9 cellular contexts compared by ENCODE assay signal in the genomic region with DNA sequence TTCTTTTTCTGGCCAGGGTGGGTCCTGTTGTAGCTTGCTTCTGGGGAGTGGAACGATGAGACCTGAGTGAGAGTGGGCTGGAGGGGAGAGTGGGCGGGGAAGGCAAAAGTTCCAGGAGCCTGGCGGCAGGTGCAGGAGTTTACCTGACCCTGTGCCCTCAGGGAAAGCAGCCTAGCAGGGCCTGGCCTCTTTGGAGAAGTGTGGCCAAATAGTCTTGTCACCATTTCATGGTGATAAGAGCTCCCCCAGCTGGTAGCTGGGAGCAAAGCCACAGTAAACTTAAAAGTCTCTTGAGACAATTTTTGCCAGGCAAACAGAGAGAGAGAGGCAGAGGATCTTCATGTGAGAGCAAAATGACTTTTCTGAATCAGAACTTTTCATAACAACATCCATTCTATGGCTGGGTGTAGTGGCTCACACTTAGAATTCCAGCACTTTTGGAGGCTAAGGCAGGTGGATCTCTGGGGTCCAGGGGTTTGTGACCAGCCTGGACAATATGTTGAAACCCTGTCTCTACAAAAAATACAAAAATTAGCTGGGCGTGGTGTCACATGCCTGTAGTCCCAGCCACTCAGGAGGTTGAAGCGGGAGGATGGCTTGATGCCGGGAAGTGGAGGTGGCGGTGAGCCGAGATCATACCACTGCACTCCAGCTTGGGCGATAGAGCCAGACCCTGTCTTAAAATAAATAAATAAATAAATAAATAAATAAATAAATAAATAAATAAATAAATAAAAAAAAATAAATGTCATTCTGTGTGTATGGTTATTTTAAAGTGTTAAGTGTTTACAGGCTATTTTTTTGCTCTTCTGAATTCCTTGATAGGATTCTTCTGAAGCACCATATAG.
DNase-seq lines count a peak whose midpoint lies in the region; ATAC-seq and TF ChIP-seq lines count a peak whose summit lies in the region.
"Had no signal": no experiment of that assay in that cellular context is flagged by ENCODE, and none has a peak within 500 bp of the region (broad histone marks: within the 10 kb centered on the region; RNA-seq: fewer than 3 reads in every experiment).

No MANE protein-coding gene starts in this region.

- no peaks in the 10 kb centered on the region for H3K36me3 ChIP-seq in PC-9 (ENCODE audit: low read depth)
- H3K36me3 ChIP-seq in fibroblast of lung (ENCODE audit: control insufficient read depth, insufficient read depth, low read length): no peaks in the 10 kb centered on the region
- H3K36me3 ChIP-seq in neural cell (ENCODE audit: insufficient read depth, low read length): no peaks in the 10 kb centered on the region

- H3K9me3 ChIP-seq in PC-9 (ENCODE audit: insufficient read depth, low read depth) (no peaks in the 10 kb centered on the region), fibroblast of lung (ENCODE audit: control insufficient read depth, insufficient read depth, low read depth, low read length) (no peaks in the 10 kb centered on the region), neural cell (ENCODE audit: low read length) (no peaks in the 10 kb centered on the region)

- H3K4me2 ChIP-seq in PC-9 (no peak overlapping the region), fibroblast of lung (ENCODE audit: extremely low read depth, insufficient read depth, low read length) (no peak overlapping the region), neural cell (ENCODE audit: low read length) (no peak overlapping the region)

- no TSS peak for BruUV-seq in PC-9 (replicated peaks; lab: Mats Ljungman, UMichigan)

- peaks cover 4% of the 10 kb centered on the region for H3K4me1 Mint-ChIP-seq in activated T-cell treated with anti-CD3 and anti-CD28 coated beads, Interleukin-2, amount 50 U/mL, for 4 hours (ENCODE audit: low read depth)
- H3K4me1 Mint-ChIP-seq in stimulated activated naive CD8-positive, alpha-beta T cell treated with anti-CD3 and anti-CD28 coated beads, Interleukin-15, amount 100 ng/mL, for 72 hours: peaks cover 10% of the 10 kb centered on the region

- H3K27ac ChIP-seq in PC-9 (no peak overlapping the region), fibroblast of lung (ENCODE audit: insufficient read depth, low read length) (no peak overlapping the region), neural cell (ENCODE audit: low read length) (no peak overlapping the region)

- ATAC-seq in GM21528 (IDR thresholded peaks at IDR 0.05; ENCODE audit: low FRiP score, unreplicated experiment): peak; percentile 73
- ATAC-seq in activated T-cell treated with anti-CD3 and anti-CD28 coated beads, Interleukin-2, amount 50 U/mL, for 4 hours: peak; percentile 72 to 76
- peak; percentile 87 for ATAC-seq in stimulated activated naive CD8-positive, alpha-beta T cell treated with anti-CD3 and anti-CD28 coated beads, Interleukin-15, amount 100 ng/mL, for 72 hours

- TF ChIP-seq CTCF in PC-9 (conservative IDR thresholded peaks at IDR 0.05) (peak; percentile 85), fibroblast of lung (conservative IDR thresholded peaks at IDR 0.05 in 1 of 2, IDR thresholded peaks at IDR 0.05 in 1 of 2; ENCODE audit: low read depth in 1 of 2, low read length in 2 of 2) (peak; percentile 74 to 90), neural cell (IDR thresholded peaks at IDR 0.05; ENCODE audit: poor library complexity, severe bottlenecking) (peak; percentile 75)

- H3K9me2 ChIP-seq in PC-9 (ENCODE audit: insufficient read depth) (no peaks in the 10 kb centered on the region), neural cell (ENCODE audit: insufficient read depth, low read length) (no peaks in the 10 kb centered on the region)

- H2AFZ ChIP-seq in PC-9 (no peak overlapping the region), fibroblast of lung (ENCODE audit: low read length) (no peak overlapping the region), neural cell (ENCODE audit: low read depth, low read length) (no peak overlapping the region)

- H3F3A ChIP-seq in PC-9 (ENCODE audit: insufficient read depth, low read depth): no peaks in the 10 kb centered on the region; the same call in 1 of the 2 replicates
- no peaks in the 10 kb centered on the region for H3F3A ChIP-seq in neural cell (ENCODE audit: insufficient read depth, low read length, poor library complexity, severe bottlenecking)

- H3K9me3 Mint-ChIP-seq in activated T-cell treated with anti-CD3 and anti-CD28 coated beads, Interleukin-2, amount 50 U/mL, for 4 hours: no peaks in the 10 kb centered on the region
- H3K9me3 Mint-ChIP-seq in stimulated activated naive CD8-positive, alpha-beta T cell treated with anti-CD3 and anti-CD28 coated beads, Interleukin-15, amount 100 ng/mL, for 72 hours: no peaks in the 10 kb centered on the region
- H3K9me3 Mint-ChIP-seq: T-helper 1 cell treated with Interleukin-12 subunit alpha and Interleukin-12 subunit beta and Interleukin-4 antibody, amounts not matched to agents 30 μg/mL and 1 μg/mL, for 36 hours had no signal

- DNase-seq in COR-L47 (lab: John Stamatoyannopoulos, UW): peak; percentile 87
- DNase-seq in Kasumi-1 (lab: John Stamatoyannopoulos, UW): peak; percentile 68 to 69
- peak; percentile 68 to 73 for DNase-seq in PC-9
- DNase-seq in activated T-cell treated with anti-CD3 and anti-CD28 coated beads, Interleukin-2, amount 50 U/mL, for 4 hours: peak; percentile 56
- DNase-seq in fibroblast of lung (ENCODE audit: low read depth in 2 of 2): peak; percentile 61 to 86
- peak; percentile 66 to 73 for DNase-seq in stimulated activated naive CD8-positive, alpha-beta T cell treated with anti-CD3 and anti-CD28 coated beads, Interleukin-15, amount 100 ng/mL, for 72 hours

- no peak for TF ChIP-seq EP300 in neural cell (conservative IDR thresholded peaks at IDR 0.05; ENCODE audit: poor library complexity, severe bottlenecking)

- CTCF ChIA-PET in PC-9 (lab: Charles Lee): interaction anchor here (0.6 to 1.3 kb wide), 7 partner anchors 10 to 451 kb away, joined by 3 to 26 read pairs (median 4); partner anchors contain the start of gene CARMIL1

- H3K79me2 ChIP-seq in PC-9 (ENCODE audit: low read depth): no peaks in the 10 kb centered on the region
- H3K79me2 ChIP-seq in fibroblast of lung (ENCODE audit: control insufficient read depth, insufficient read depth, low read length): no peaks in the 10 kb centered on the region
- no peaks in the 10 kb centered on the region for H3K79me2 ChIP-seq in neural cell (replicated peaks; ENCODE audit: insufficient read depth, low read length)

- H3K27me3 Mint-ChIP-seq in activated T-cell treated with anti-CD3 and anti-CD28 coated beads, Interleukin-2, amount 50 U/mL, for 4 hours (ENCODE audit: low read depth): no peaks in the 10 kb centered on the region
- H3K27me3 Mint-ChIP-seq in stimulated activated naive CD8-positive, alpha-beta T cell treated with anti-CD3 and anti-CD28 coated beads, Interleukin-15, amount 100 ng/mL, for 72 hours: no peaks in the 10 kb centered on the region

- TF ChIP-seq RAD21 in neural cell (conservative IDR thresholded peaks at IDR 0.05): peak; percentile 74

- H3K9ac ChIP-seq in fibroblast of lung (ENCODE audit: insufficient read depth, low read length) (no peak overlapping the region), neural cell (ENCODE audit: low read length) (no peak overlapping the region)

- H4K20me1 ChIP-seq in PC-9 (ENCODE audit: insufficient read depth) (no peaks in the 10 kb centered on the region), fibroblast of lung (ENCODE audit: control insufficient read depth, extremely low read depth, insufficient read depth, low read length) (no peaks in the 10 kb centered on the region), neural cell (ENCODE audit: insufficient read depth) (no peaks in the 10 kb centered on the region)

- H3K27ac Mint-ChIP-seq in stimulated activated naive CD8-positive, alpha-beta T cell treated with anti-CD3 and anti-CD28 coated beads, Interleukin-15, amount 100 ng/mL, for 72 hours: peak overlapping the region in 1 of 2 donors; percentile 81
- H3K27ac Mint-ChIP-seq: T-helper 1 cell treated with Interleukin-12 subunit alpha and Interleukin-12 subunit beta and Interleukin-4 antibody, amounts not matched to agents 30 μg/mL and 1 μg/mL, for 36 hours had no signal

- POLR2A ChIA-PET in PC-9 (lab: Charles Lee; ENCODE audit: unreplicated experiment): interaction anchor here (0.6 to 0.7 kb wide), 3 partner anchors 62 to 1088 kb away, joined by 3 to 4 read pairs (median 3); no protein-coding TSS in a partner anchor

- H3K4me1 ChIP-seq in PC-9 (replicated peaks; ENCODE audit: insufficient read depth) (peaks cover 4% of the 10 kb centered on the region), fibroblast of lung (ENCODE audit: control insufficient read depth, extremely low read depth, insufficient read depth, low read length) (no peaks in the 10 kb centered on the region)

- no peak overlapping the region for H3K4me3 ChIP-seq in PC-9
- H3K4me3 ChIP-seq in fibroblast of lung (replicated peaks in 1 of 4; ENCODE audit: control extremely low read depth in 1 of 4, insufficient read depth in 1 of 4, low read depth in 3 of 4, low read length in 4 of 4): no peak overlapping the region
- no peak overlapping the region for H3K4me3 ChIP-seq in neural cell (ENCODE audit: low read length)

- intact Hi-C loops in PC-9 (cut with micrococcal nuclease; ENCODE audit: unreplicated experiment): loop anchor here (1.0 kb wide), 3 partner anchors 212 to 267 kb away; no protein-coding TSS in a partner anchor

- no peaks in the 10 kb centered on the region for H3K36me3 Mint-ChIP-seq in activated T-cell treated with anti-CD3 and anti-CD28 coated beads, Interleukin-2, amount 50 U/mL, for 4 hours (ENCODE audit: insufficient read depth)

- H3K4me3 Mint-ChIP-seq in activated T-cell treated with anti-CD3 and anti-CD28 coated beads, Interleukin-2, amount 50 U/mL, for 4 hours: no peak overlapping the region
- no peak overlapping the region for H3K4me3 Mint-ChIP-seq in stimulated activated naive CD8-positive, alpha-beta T cell treated with anti-CD3 and anti-CD28 coated beads, Interleukin-15, amount 100 ng/mL, for 72 hours
- H3K4me3 Mint-ChIP-seq: T-helper 1 cell treated with Interleukin-12 subunit alpha and Interleukin-12 subunit beta and Interleukin-4 antibody, amounts not matched to agents 30 μg/mL and 1 μg/mL, for 36 hours had no signal

- H3K27me3 ChIP-seq in PC-9 (ENCODE audit: insufficient read depth, low read depth) (no peaks in the 10 kb centered on the region), fibroblast of lung (ENCODE audit: control insufficient read depth, insufficient read depth, low read length) (no peaks in the 10 kb centered on the region), neural cell (ENCODE audit: insufficient read depth, low read depth, low read length) (no peaks in the 10 kb centered on the region)

TF ChIP-seq in neural cell, 6 proteins besides CTCF, POLR2A, EP300 and RAD21 (continues in another document):
- TF ChIP-seq MXI1 (conservative IDR thresholded peaks at IDR 0.05; ENCODE audit: poor library complexity, severe bottlenecking) (no peak), TAF1 (IDR thresholded peaks at IDR 0.05; ENCODE audit: low read depth) (no peak)
